ENCODE assay signal across 12 cellular contexts in genomic region chr6:166760288-166760687, GRCh38.
DNase-seq lines count a peak whose midpoint lies in the region; ATAC-seq and TF ChIP-seq lines count a peak whose summit lies in the region.
"Had no signal": no experiment of that assay in that cellular context is flagged by ENCODE, and none has a peak within 500 bp of the region (broad histone marks: within the 10 kb centered on the region; RNA-seq: fewer than 3 reads in every experiment).

No MANE protein-coding gene starts in this region.

- H2AFZ ChIP-seq in Loucy (ENCODE audit: low read length), result no peak overlapping the region

- no peaks in the 10 kb centered on the region for H3K36me3 Mint-ChIP-seq in activated naive CD8-positive, alpha-beta T cell treated with anti-CD3 and anti-CD28 coated beads, Interleukin-2, amount 50 U/mL, for 24 hours (ENCODE audit: low read depth)
- no peaks in the 10 kb centered on the region for H3K36me3 Mint-ChIP-seq in MCF 10A (ENCODE audit: insufficient read depth, unreplicated experiment)

- H3F3A ChIP-seq in Loucy (ENCODE audit: low read depth), result no peaks in the 10 kb centered on the region

- peak; percentile 18 for DNase-seq in activated CD8-positive, alpha-beta memory T cell treated with anti-CD3 and anti-CD28 coated beads, Interleukin-2, amount 50 U/mL, for 24 hours (ENCODE audit: extremely low read depth)
- peak; percentile 67 for DNase-seq in activated naive CD8-positive, alpha-beta T cell treated with anti-CD3 and anti-CD28 coated beads, Interleukin-2, amount 50 U/mL, for 24 hours
- DNase-seq in stimulated activated CD4-positive, alpha-beta T cell treated with anti-CD3 and anti-CD28 coated beads, Interleukin-4, amount 100 ng/mL, for 4 hours, result peak; percentile 43 to 68
- DNase-seq in NAMALWA (ENCODE audit: low spot score) (no peak), GM03348 (ENCODE audit: low spot score) (no peak), MCF 10A (ENCODE audit: unreplicated experiment) (no peak)
- DNase-seq: NCI-H1105 treated with DMSO at 0.1 percent for 48 hours; NCI-H69; stimulated activated naive B cell treated with anti-CD40 and anti-IgM and Interleukin-4, amounts not matched to agents 10 μg/mL and 1 μg/mL and 100 μg/mL, for 72 hours had no signal

- H3K4me1 ChIP-seq in Loucy (ENCODE audit: insufficient read depth, low read length, poor library complexity, severe bottlenecking), result peaks cover 19% of the 10 kb centered on the region

- H3K27ac Mint-ChIP-seq in activated naive CD8-positive, alpha-beta T cell treated with anti-CD3 and anti-CD28 coated beads, Interleukin-2, amount 50 U/mL, for 24 hours, result no peak overlapping the region
- no peak overlapping the region for H3K27ac Mint-ChIP-seq in MCF 10A (ENCODE audit: low read depth, unreplicated experiment)
- H3K27ac Mint-ChIP-seq: stimulated activated naive B cell treated with anti-CD40 and anti-IgM and Interleukin-4, amounts not matched to agents 10 μg/mL and 1 μg/mL and 100 μg/mL, for 72 hours had no signal

- H3K79me2 ChIP-seq in Loucy (ENCODE audit: insufficient read depth, low read length), result no peaks in the 10 kb centered on the region

- no peaks in the 10 kb centered on the region for H3K9me2 ChIP-seq in Loucy (replicated peaks; ENCODE audit: low read depth, low read length)

- POLR2A ChIA-PET in MCF 10A (lab: Yijun Ruan, JAX), result no interaction called here

- BruUV-seq in MCF 10A (replicated peaks; lab: Mats Ljungman, UMichigan), result no TSS peak

- H3K4me3 Mint-ChIP-seq in activated naive CD8-positive, alpha-beta T cell treated with anti-CD3 and anti-CD28 coated beads, Interleukin-2, amount 50 U/mL, for 24 hours, result no peak overlapping the region
- no peak overlapping the region for H3K4me3 Mint-ChIP-seq in MCF 10A (ENCODE audit: unreplicated experiment)
- H3K4me3 Mint-ChIP-seq: stimulated activated naive B cell treated with anti-CD40 and anti-IgM and Interleukin-4, amounts not matched to agents 10 μg/mL and 1 μg/mL and 100 μg/mL, for 72 hours had no signal

- peaks cover 32% of the 10 kb centered on the region for H3K4me1 Mint-ChIP-seq in activated naive CD8-positive, alpha-beta T cell treated with anti-CD3 and anti-CD28 coated beads, Interleukin-2, amount 50 U/mL, for 24 hours
- peaks cover 8% of the 10 kb centered on the region for H3K4me1 Mint-ChIP-seq in MCF 10A (ENCODE audit: insufficient read depth, unreplicated experiment)

- H3K27me3 ChIP-seq in Loucy (ENCODE audit: insufficient read depth, low read length, poor library complexity, severe bottlenecking), result no peaks in the 10 kb centered on the region

- no peak overlapping the region for H3K4me3 ChIP-seq in Loucy (ENCODE audit: low read length, poor library complexity, severe bottlenecking)
- H3K4me3 ChIP-seq: SJSA1 had no signal

- H3K9me3 ChIP-seq in Loucy (ENCODE audit: insufficient read depth, low read depth, low read length), result no peaks in the 10 kb centered on the region
- H3K9me3 ChIP-seq: SJSA1 had no signal

- peak; percentile 88 for ATAC-seq in activated naive CD8-positive, alpha-beta T cell treated with anti-CD3 and anti-CD28 coated beads, Interleukin-2, amount 50 U/mL, for 24 hours
- no peak for ATAC-seq in HG02588 (IDR thresholded peaks at IDR 0.05; ENCODE audit: unreplicated experiment)
- ATAC-seq: stimulated activated naive B cell treated with anti-CD40 and anti-IgM and Interleukin-4, amounts not matched to agents 10 μg/mL and 1 μg/mL and 100 μg/mL, for 72 hours had no signal

- no peak overlapping the region for H3K9ac ChIP-seq in Loucy (ENCODE audit: low read depth, low read length, poor library complexity, severe bottlenecking)

- peaks cover 24% of the 10 kb centered on the region for H3K27me3 Mint-ChIP-seq in activated naive CD8-positive, alpha-beta T cell treated with anti-CD3 and anti-CD28 coated beads, Interleukin-2, amount 50 U/mL, for 24 hours
- peaks cover 54% of the 10 kb centered on the region for H3K27me3 Mint-ChIP-seq in MCF 10A (ENCODE audit: insufficient read depth, unreplicated experiment)

- intact Hi-C loops in MCF 10A (cut with micrococcal nuclease), result no loop called here

- no peak for TF ChIP-seq CTCF in Loucy (conservative IDR thresholded peaks at IDR 0.05; ENCODE audit: low read length)
- TF ChIP-seq CTCF in MCF 10A (IDR thresholded peaks at IDR 0.05; ENCODE audit: unreplicated experiment), result no peak

- CTCF ChIA-PET in MCF 10A (lab: Yijun Ruan, JAX), result no interaction called here

- H3K4me2 ChIP-seq in Loucy (ENCODE audit: low read depth, low read length, poor library complexity, severe bottlenecking), result peak overlapping the region; percentile 36

- no peaks in the 10 kb centered on the region for H3K9me3 Mint-ChIP-seq in activated naive CD8-positive, alpha-beta T cell treated with anti-CD3 and anti-CD28 coated beads, Interleukin-2, amount 50 U/mL, for 24 hours
- H3K9me3 Mint-ChIP-seq in MCF 10A (ENCODE audit: unreplicated experiment), result no peaks in the 10 kb centered on the region
- H3K9me3 Mint-ChIP-seq: stimulated activated naive B cell treated with anti-CD40 and anti-IgM and Interleukin-4, amounts not matched to agents 10 μg/mL and 1 μg/mL and 100 μg/mL, for 72 hours had no signal

- H3K36me3 ChIP-seq in Loucy (ENCODE audit: insufficient read depth, low read length), result no peaks in the 10 kb centered on the region
- H3K36me3 ChIP-seq: SJSA1 had no signal

- H4K20me1 ChIP-seq in Loucy (ENCODE audit: insufficient read depth, low read length, poor library complexity, severe bottlenecking), result no peaks in the 10 kb centered on the region

Comparison
In these comparisons a context has a peak if more than half of its experiments do, and no peak if none do; other contexts are left out.
1. DNase-seq: peak in activated CD8-positive, alpha-beta memory T cell treated with anti-CD3 and anti-CD28 coated beads, Interleukin-2, amount 50 U/mL, for 24 hours (single experiment), activated naive CD8-positive, alpha-beta T cell treated with anti-CD3 and anti-CD28 coated beads, Interleukin-2, amount 50 U/mL, for 24 hours (single experiment) and stimulated activated CD4-positive, alpha-beta T cell treated with anti-CD3 and anti-CD28 coated beads, Interleukin-4, amount 100 ng/mL, for 4 hours (2 of 2); none in NAMALWA (single experiment), GM03348 (single experiment) and MCF 10A (single experiment).